23 cellular contexts compared by ENCODE assay signal in the genomic region with DNA sequence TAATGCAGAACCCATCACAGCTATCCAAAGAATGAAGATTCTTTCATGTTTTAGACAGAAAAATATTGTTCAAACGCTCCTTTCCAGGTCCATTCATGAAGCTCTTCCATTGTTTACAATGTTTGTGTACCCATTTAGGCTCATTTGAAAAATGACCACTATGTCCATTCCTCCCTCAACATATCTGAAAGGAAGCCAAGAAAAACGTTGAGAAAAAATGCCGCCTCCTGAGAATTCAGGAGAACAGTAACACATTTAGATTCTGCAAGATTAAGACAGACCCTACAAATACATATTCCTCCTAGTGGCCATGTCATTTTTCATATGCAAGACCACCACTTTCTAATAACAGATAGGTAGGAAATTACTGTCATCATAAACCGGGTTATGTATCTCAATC.
DNase-seq lines count a peak whose midpoint lies in the region; FAIRE-seq and TF ChIP-seq lines count a peak whose summit lies in the region.
"Had no signal": no experiment of that assay in that cellular context is flagged by ENCODE, and none has a peak within 500 bp of the region (broad histone marks: within the 10 kb centered on the region; RNA-seq: fewer than 3 reads in every experiment).

No MANE protein-coding gene starts in this region.

- no peak for TF ChIP-seq POLR2A in testis (IDR thresholded peaks at IDR 0.05)

- CTCF ChIA-PET in PC-9 (lab: Charles Lee): no interaction called here

- H3K79me2 ChIP-seq in PC-9 (ENCODE audit: low read depth): no peaks in the 10 kb centered on the region
- no peaks in the 10 kb centered on the region for H3K79me2 ChIP-seq in keratinocyte (ENCODE audit: control insufficient read depth, insufficient read depth, low read length)
- H3K79me2 ChIP-seq in trophoblast cell (ENCODE audit: control insufficient read depth, insufficient read depth, low read length, poor library complexity): no peaks in the 10 kb centered on the region

- peaks cover 5% of the 10 kb centered on the region; the same call in 1 of the 2 replicates for H3F3A ChIP-seq in PC-9 (ENCODE audit: insufficient read depth, low read depth)

- no peaks in the 10 kb centered on the region for H3K9me1 ChIP-seq in keratinocyte (ENCODE audit: control insufficient read depth, extremely low read depth, insufficient read depth, low read length)

- H3K4me1 Mint-ChIP-seq in chondrocyte (ENCODE audit: low read depth): peaks cover 30% of the 10 kb centered on the region
- H3K4me1 Mint-ChIP-seq in type B pancreatic cell (ENCODE audit: unreplicated experiment): peaks cover 12% of the 10 kb centered on the region
- H3K4me1 Mint-ChIP-seq: CD8-positive, alpha-beta memory T cell; IgD-negative memory B cell had no signal

- no peak overlapping the region for H4K91ac ChIP-seq in trophoblast cell (ENCODE audit: low read depth, low read length)

- H4K8ac ChIP-seq in trophoblast cell (ENCODE audit: low read depth, low read length): no peak overlapping the region

- H3K27ac Mint-ChIP-seq in chondrocyte (ENCODE audit: unreplicated experiment) (no peak overlapping the region), type B pancreatic cell (no peak overlapping the region)
- H3K27ac Mint-ChIP-seq: CD8-positive, alpha-beta memory T cell; HFFc6; IgD-negative memory B cell had no signal

- intact Hi-C loops in PC-9 (cut with micrococcal nuclease; ENCODE audit: unreplicated experiment): loop anchor here (10.0 kb wide), 1 partner anchor 103 kb away; no protein-coding TSS in a partner anchor
- intact Hi-C loops in testis (cut with DNase I; ENCODE audit: low total_unique reads): no loop called here

- no peak overlapping the region for H3K4ac ChIP-seq in trophoblast cell (ENCODE audit: low read depth, low read length)

- no peaks in the 10 kb centered on the region for H3K9me3 Mint-ChIP-seq in chondrocyte (ENCODE audit: low read depth)
- H3K9me3 Mint-ChIP-seq in type B pancreatic cell: no peaks in the 10 kb centered on the region
- H3K9me3 Mint-ChIP-seq: HFFc6 had no signal

- 0 out of 2 replicates have a peak overlapping the region, but pooled peaks have one; percentile 20 for H3K4me2 ChIP-seq in PC-9
- peak overlapping the region; percentile 65 for H3K4me2 ChIP-seq in keratinocyte (ENCODE audit: control insufficient read depth, extremely low read depth, insufficient read depth, low read depth, low read length)
- no peak overlapping the region for H3K4me2 ChIP-seq in trophoblast cell (ENCODE audit: low read length)
- H3K4me2 ChIP-seq: BLaER1 treated with 17β-estradiol and CSF1 and Interleukin-3, amounts not matched to agents 10 nM and 100 nM had no signal

- POLR2A ChIA-PET in PC-9 (lab: Charles Lee; ENCODE audit: unreplicated experiment): no interaction called here

- H3K4me1 ChIP-seq in PC-9 (replicated peaks; ENCODE audit: insufficient read depth): peaks cover 16% of the 10 kb centered on the region
- H3K4me1 ChIP-seq in keratinocyte (ENCODE audit: control insufficient read depth, extremely low read depth, insufficient read depth, low read length): peaks cover 26% of the 10 kb centered on the region
- H3K4me1 ChIP-seq in testis: peaks cover 12% of the 10 kb centered on the region
- no peaks in the 10 kb centered on the region for H3K4me1 ChIP-seq in trophoblast cell (ENCODE audit: control insufficient read depth in 1 of 2, insufficient read depth in 2 of 2, low read length in 2 of 2)
- H3K4me1 ChIP-seq: BLaER1 treated with 17β-estradiol and CSF1 and Interleukin-3, amounts not matched to agents 10 nM and 100 nM had no signal

- H3K18ac ChIP-seq in trophoblast cell (ENCODE audit: low read length): no peak overlapping the region

- H3K9ac ChIP-seq in keratinocyte (ENCODE audit: control insufficient read depth, extremely low read depth, insufficient read depth, low read length): no peak overlapping the region
- H3K9ac ChIP-seq in trophoblast cell (ENCODE audit: low read length): no peak overlapping the region
- H3K9ac ChIP-seq: BLaER1 treated with 17β-estradiol and CSF1 and Interleukin-3, amounts not matched to agents 10 nM and 100 nM had no signal

- no peaks in the 10 kb centered on the region for H3K79me1 ChIP-seq in trophoblast cell (ENCODE audit: low read length)

- H3K36me3 Mint-ChIP-seq in chondrocyte (ENCODE audit: low read depth) (no peaks in the 10 kb centered on the region), type B pancreatic cell (no peaks in the 10 kb centered on the region)
- H3K36me3 Mint-ChIP-seq: CD8-positive, alpha-beta memory T cell; IgD-negative memory B cell had no signal

- FAIRE-seq in keratinocyte (lab: Jason Lieb, UNC) (no peak), RCC 7860 (lab: Jason Lieb, UNC) (no peak)
- FAIRE-seq: A549 had no signal

- H3K9me3 ChIP-seq in PC-9 (ENCODE audit: insufficient read depth, low read depth) (no peaks in the 10 kb centered on the region), keratinocyte (ENCODE audit: control insufficient read depth, low read depth, low read length) (no peaks in the 10 kb centered on the region), testis (no peaks in the 10 kb centered on the region), trophoblast cell (ENCODE audit: insufficient read depth, low read depth, low read length) (no peaks in the 10 kb centered on the region)
- H3K9me3 ChIP-seq: A549; BLaER1 treated with 17β-estradiol and CSF1 and Interleukin-3, amounts not matched to agents 10 nM and 100 nM; SJCRH30 had no signal

- 37 to 53% methylated on average over 4 of the region's 4 CpGs for WGBS in testis, 2 donors
- no CpG with 5 or more reads among the region's 4 CpGs for WGBS in trophoblast cell (ENCODE audit: extremely low coverage, insufficient coverage, insufficient read length)

- TF ChIP-seq CTCF in PC-9 (conservative IDR thresholded peaks at IDR 0.05): no peak
- TF ChIP-seq CTCF in chondrocyte (IDR thresholded peaks at IDR 0.05): peak; percentile 29
- no peak for TF ChIP-seq CTCF in keratinocyte (optimal IDR thresholded peaks at IDR 0.05 in 1 of 3, IDR thresholded peaks at IDR 0.05 in 1 of 3, conservative IDR thresholded peaks at IDR 0.05 in 1 of 3; ENCODE audit: extremely low read depth in 1 of 3, insufficient read depth in 2 of 3, low read length in 3 of 3)
- TF ChIP-seq CTCF in type B pancreatic cell (conservative IDR thresholded peaks at IDR 0.05): no peak
- TF ChIP-seq CTCF in testis (IDR thresholded peaks at IDR 0.05): no peak

- DNase-seq in EH (ENCODE audit: low read depth): peak; percentile 12
- DNase-seq in PC-9: no peak
- DNase-seq in chondrocyte (ENCODE audit: low spot score): no peak
- DNase-seq in keratinocyte (ENCODE audit: low read depth, low spot score): no peak
- DNase-seq in type B pancreatic cell (ENCODE audit: extremely low spot score, unreplicated experiment): no peak
- no peak for DNase-seq in testis
- DNase-seq in trophoblast cell: no peak
- DNase-seq in RCC 7860 (ENCODE audit: low spot score): no peak
- DNase-seq: CD8-positive, alpha-beta memory T cell; DMS79; HFFc6; Karpas-422; MM.1S; NCI-H1092 treated with DMSO at 0.1 percent for 48 hours; NCI-H2081; NCI-H2171 treated with DMSO at 0.1 percent for 48 hours; NCI-H446; NCI-H526 treated with DMSO at 0.1 percent for 48 hours; SJCRH30 had no signal

- no peaks in the 10 kb centered on the region for H3K27me3 ChIP-seq in PC-9 (ENCODE audit: insufficient read depth, low read depth)
- H3K27me3 ChIP-seq in keratinocyte (ENCODE audit: control insufficient read depth, extremely low read depth, insufficient read depth, low read length): no peaks in the 10 kb centered on the region
- no peaks in the 10 kb centered on the region for H3K27me3 ChIP-seq in testis
- H3K27me3 ChIP-seq in trophoblast cell (ENCODE audit: insufficient read depth, low read length): no peaks in the 10 kb centered on the region
- H3K27me3 ChIP-seq: BLaER1 treated with 17β-estradiol and CSF1 and Interleukin-3, amounts not matched to agents 10 nM and 100 nM; SJCRH30 had no signal

- no peak overlapping the region for H3K23ac ChIP-seq in trophoblast cell (ENCODE audit: low read length)

- H4K20me1 ChIP-seq in PC-9 (ENCODE audit: insufficient read depth) (no peaks in the 10 kb centered on the region), keratinocyte (ENCODE audit: control insufficient read depth, extremely low read depth, insufficient read depth, low read length) (no peaks in the 10 kb centered on the region)
- H4K20me1 ChIP-seq: BLaER1 treated with 17β-estradiol and CSF1 and Interleukin-3, amounts not matched to agents 10 nM and 100 nM had no signal

- no peak overlapping the region for H2BK12ac ChIP-seq in trophoblast cell (ENCODE audit: low read length)

- no peaks in the 10 kb centered on the region for H3K9me2 ChIP-seq in PC-9 (ENCODE audit: insufficient read depth)

- H3K36me3 ChIP-seq in PC-9 (ENCODE audit: low read depth) (no peaks in the 10 kb centered on the region), keratinocyte (ENCODE audit: control insufficient read depth in 2 of 2, extremely low read depth in 1 of 2, insufficient read depth in 2 of 2, low read length in 2 of 2) (no peaks in the 10 kb centered on the region), testis (ENCODE audit: low read depth, missing control alignments) (no peaks in the 10 kb centered on the region), trophoblast cell (ENCODE audit: control insufficient read depth in 1 of 2, insufficient read depth in 2 of 2, low read length in 2 of 2) (no peaks in the 10 kb centered on the region)
- H3K36me3 ChIP-seq: BLaER1 treated with 17β-estradiol and CSF1 and Interleukin-3, amounts not matched to agents 10 nM and 100 nM; SJCRH30 had no signal

- H3K27me3 Mint-ChIP-seq in chondrocyte (ENCODE audit: low read depth): no peaks in the 10 kb centered on the region
- H3K27me3 Mint-ChIP-seq in type B pancreatic cell: peaks cover 20% of the 10 kb centered on the region
- H3K27me3 Mint-ChIP-seq: CD8-positive, alpha-beta memory T cell; IgD-negative memory B cell had no signal

- no peak overlapping the region for H2BK120ac ChIP-seq in trophoblast cell (ENCODE audit: insufficient read depth, low read length, poor library complexity)

- H3K14ac ChIP-seq in trophoblast cell (ENCODE audit: low read length): no peak overlapping the region

- H3K4me3 ChIP-seq in PC-9 (no peak overlapping the region), keratinocyte (ENCODE audit: control insufficient read depth in 2 of 3, extremely low read depth in 1 of 3, insufficient read depth in 2 of 3, low read depth in 1 of 3, low read length in 3 of 3) (no peak overlapping the region), testis (no peak overlapping the region), trophoblast cell (ENCODE audit: low read depth, low read length) (no peak overlapping the region)
- H3K4me3 ChIP-seq: A549; BLaER1 treated with 17β-estradiol and CSF1 and Interleukin-3, amounts not matched to agents 10 nM and 100 nM; SJCRH30 had no signal

- H2AFZ ChIP-seq in PC-9 (no peak overlapping the region), keratinocyte (ENCODE audit: control insufficient read depth, low read length) (no peak overlapping the region), trophoblast cell (ENCODE audit: insufficient read depth, low read length, poor library complexity) (no peak overlapping the region)

- H3K4me3 Mint-ChIP-seq in chondrocyte (ENCODE audit: unreplicated experiment): no peak overlapping the region
- no peak overlapping the region for H3K4me3 Mint-ChIP-seq in type B pancreatic cell
- H3K4me3 Mint-ChIP-seq: CD8-positive, alpha-beta memory T cell; HFFc6; IgD-negative memory B cell had no signal

- H3K27ac ChIP-seq in PC-9 (peak overlapping the region; percentile 61; the same call in 1 of the 2 replicates), keratinocyte (ENCODE audit: control insufficient read depth, insufficient read depth, low read length) (peak overlapping the region; percentile 50), testis (peak overlapping the region in 1 of 2 donors; percentile 11), trophoblast cell (ENCODE audit: low read depth, low read length) (no peak overlapping the region)
- H3K27ac ChIP-seq: A549; BLaER1 treated with 17β-estradiol and CSF1 and Interleukin-3, amounts not matched to agents 10 nM and 100 nM; RWPE1; SJCRH30 had no signal

- no TSS peak for BruUV-seq in PC-9 (replicated peaks; lab: Mats Ljungman, UMichigan)

- dilution Hi-C loops in keratinocyte (cut with MboI; ENCODE audit: extremely low pct_ligation_motif_present, low sequenced_read_pairs): no loop called here

- H2BK5ac ChIP-seq in trophoblast cell (ENCODE audit: low read depth, low read length, poor library complexity): no peak overlapping the region

- H4K12ac ChIP-seq in trophoblast cell (ENCODE audit: low read depth, low read length): no peak overlapping the region

- H2AK5ac ChIP-seq in trophoblast cell (ENCODE audit: low read length): no peak overlapping the region
